21 cellular contexts compared by ENCODE assay signal in genomic region chr5:11528720-11529119, GRCh38.
"Had no signal": no experiment of that assay in that cellular context is flagged by ENCODE, and none has a peak within 500 bp of the region (broad histone marks: within the 10 kb centered on the region; RNA-seq: fewer than 3 reads in every experiment).

No MANE protein-coding gene starts in this region.

- ATAC-seq: activated CD8-positive, alpha-beta T cell treated with anti-CD3 and anti-CD28 coated beads for 36 hours; activated T-helper 17 cell treated with anti-CD3 and anti-CD28 coated beads, Interleukin-2, amount 50 U/mL, for 72 hours; gastrocnemius medialis; lower lobe of right lung; stimulated activated naive CD8-positive, alpha-beta T cell treated with anti-CD3 and anti-CD28 coated beads, Interleukin-15, Interleukin-2, amounts not matched to agents 100 U/mL and 50 U/mL, for 24 hours had no signal

- DNase-seq: activated CD4-positive, alpha-beta T cell treated with anti-CD3 and anti-CD28 coated beads, Interleukin-2, amount 10 ng/mL, durations not matched to agents 24 days and 14 days; activated CD4-positive, CD25-positive, alpha-beta regulatory T cell; activated CD8-positive, alpha-beta T cell treated with anti-CD3 and anti-CD28 coated beads for 36 hours; activated naive CD4-positive, alpha-beta T cell; activated naive CD8-positive, alpha-beta T cell treated with anti-CD3 and anti-CD28 coated beads, Interleukin-2, amount 10 ng/mL, durations not matched to agents 7 days and 5 days; activated T-cell treated with anti-CD3 and anti-CD28 coated beads, Interleukin-2, amount 50 U/mL, for 1 hour; amygdala; central memory CD4-positive, alpha-beta T cell; gastrocnemius medialis; head of caudate nucleus; lower lobe of right lung; occipital lobe; posterior cingulate gyrus; stimulated activated naive CD8-positive, alpha-beta T cell treated with anti-CD3 and anti-CD28 coated beads, Interleukin-15, Interleukin-2, amounts not matched to agents 100 U/mL and 50 U/mL, for 24 hours; T-helper 1 cell; T-helper 9 cell; transverse colon had no signal

- H3K27ac ChIP-seq: coronary artery, gastrocnemius medialis, lower lobe of right lung, transverse colon, vagina had no signal

- H3K36me3 Mint-ChIP-seq: activated naive CD8-positive, alpha-beta T cell treated with anti-CD3 and anti-CD28 coated beads, Interleukin-2, amount 10 ng/mL, durations not matched to agents 7 days and 5 days had no signal

- H3K27me3 Mint-ChIP-seq: activated CD4-positive, alpha-beta T cell treated with anti-CD3 and anti-CD28 coated beads, Interleukin-2, amount 10 ng/mL, durations not matched to agents 24 days and 14 days; activated CD8-positive, alpha-beta T cell treated with anti-CD3 and anti-CD28 coated beads for 36 hours; activated naive CD8-positive, alpha-beta T cell treated with anti-CD3 and anti-CD28 coated beads, Interleukin-2, amount 10 ng/mL, durations not matched to agents 7 days and 5 days; activated T-helper 17 cell treated with anti-CD3 and anti-CD28 coated beads, Interleukin-2, amount 50 U/mL, for 72 hours had no signal

- H3K27me3 ChIP-seq: gastrocnemius medialis, transverse colon, vagina had no signal

- H3K4me3 ChIP-seq: coronary artery, gastrocnemius medialis, lower lobe of right lung, transverse colon, vagina had no signal

- H3K9me3 ChIP-seq: gastrocnemius medialis, lower lobe of right lung, transverse colon, vagina had no signal

- H3K4me1 ChIP-seq: gastrocnemius medialis, lower lobe of right lung, transverse colon, vagina had no signal

- H3K27ac Mint-ChIP-seq: activated CD4-positive, alpha-beta T cell treated with anti-CD3 and anti-CD28 coated beads, Interleukin-2, amount 10 ng/mL, durations not matched to agents 24 days and 14 days; activated CD8-positive, alpha-beta T cell treated with anti-CD3 and anti-CD28 coated beads for 36 hours; activated naive CD8-positive, alpha-beta T cell treated with anti-CD3 and anti-CD28 coated beads, Interleukin-2, amount 10 ng/mL, durations not matched to agents 7 days and 5 days; activated T-helper 17 cell treated with anti-CD3 and anti-CD28 coated beads, Interleukin-2, amount 50 U/mL, for 72 hours; nephron had no signal

- H3K36me3 ChIP-seq: gastrocnemius medialis, lower lobe of right lung, transverse colon, vagina had no signal

- H3K9me3 Mint-ChIP-seq: activated CD4-positive, alpha-beta T cell treated with anti-CD3 and anti-CD28 coated beads, Interleukin-2, amount 10 ng/mL, durations not matched to agents 24 days and 14 days; activated CD8-positive, alpha-beta T cell treated with anti-CD3 and anti-CD28 coated beads for 36 hours; activated naive CD8-positive, alpha-beta T cell treated with anti-CD3 and anti-CD28 coated beads, Interleukin-2, amount 10 ng/mL, durations not matched to agents 7 days and 5 days; activated T-helper 17 cell treated with anti-CD3 and anti-CD28 coated beads, Interleukin-2, amount 50 U/mL, for 72 hours; nephron had no signal

- H3K4me3 Mint-ChIP-seq: activated CD4-positive, alpha-beta T cell treated with anti-CD3 and anti-CD28 coated beads, Interleukin-2, amount 10 ng/mL, durations not matched to agents 24 days and 14 days; activated CD8-positive, alpha-beta T cell treated with anti-CD3 and anti-CD28 coated beads for 36 hours; activated naive CD8-positive, alpha-beta T cell treated with anti-CD3 and anti-CD28 coated beads, Interleukin-2, amount 10 ng/mL, durations not matched to agents 7 days and 5 days; activated T-helper 17 cell treated with anti-CD3 and anti-CD28 coated beads, Interleukin-2, amount 50 U/mL, for 72 hours; nephron had no signal

- H3K4me1 Mint-ChIP-seq: activated CD4-positive, alpha-beta T cell treated with anti-CD3 and anti-CD28 coated beads, Interleukin-2, amount 10 ng/mL, durations not matched to agents 24 days and 14 days; activated naive CD8-positive, alpha-beta T cell treated with anti-CD3 and anti-CD28 coated beads, Interleukin-2, amount 10 ng/mL, durations not matched to agents 7 days and 5 days; activated T-helper 17 cell treated with anti-CD3 and anti-CD28 coated beads, Interleukin-2, amount 50 U/mL, for 72 hours had no signal
